15 cellular contexts compared by ENCODE assay signal in genomic region chr1:79741720-79742421, GRCh38.
DNase-seq lines count a peak whose midpoint lies in the region; ATAC-seq, FAIRE-seq and TF ChIP-seq lines count a peak whose summit lies in the region.
"Had no signal": no experiment of that assay in that cellular context is flagged by ENCODE, and none has a peak within 500 bp of the region (broad histone marks: within the 10 kb centered on the region; RNA-seq: fewer than 3 reads in every experiment).

No MANE protein-coding gene starts in this region.

- ATAC-seq in GM19438 (IDR thresholded peaks at IDR 0.05; ENCODE audit: low read depth, unreplicated experiment) (peak; percentile 97), HG02840 (IDR thresholded peaks at IDR 0.05; ENCODE audit: low FRiP score, unreplicated experiment) (peak; percentile 96), HG03460 (IDR thresholded peaks at IDR 0.05; ENCODE audit: unreplicated experiment) (peak; percentile 89), left ventricle myocardium superior (no peak)
- ATAC-seq: heart right ventricle had no signal

- intact Hi-C loops in posterior cingulate gyrus (cut with DNase I): no loop called here
- intact Hi-C loops in left ventricle myocardium superior (cut with micrococcal nuclease): no loop called here

- FAIRE-seq in GM12892 (lab: Jason Lieb, UNC) (peak; percentile 36), urothelium cell line (lab: Jason Lieb, UNC) (no peak)

- no peak for DNase-seq in GM12892 (ENCODE audit: insufficient read length)
- no peak for DNase-seq in posterior cingulate gyrus
- DNase-seq in left ventricle myocardium superior: no peak
- no peak for DNase-seq in cerebellum (ENCODE audit: low spot score)
- DNase-seq in urothelium cell line (ENCODE audit: low spot score): no peak
- DNase-seq: activated CD8-positive, alpha-beta memory T cell treated with anti-CD3 and anti-CD28 coated beads for 24 hours; amygdala; EL; heart right ventricle; NCI-H1092 treated with DMSO at 0.1 percent for 48 hours; NCI-H82; SW 1271 had no signal

- TF ChIP-seq POLR2A in GM12892 (IDR thresholded peaks at IDR 0.05; ENCODE audit: low read depth, low read length): no peak
